In the genomic region with DNA sequence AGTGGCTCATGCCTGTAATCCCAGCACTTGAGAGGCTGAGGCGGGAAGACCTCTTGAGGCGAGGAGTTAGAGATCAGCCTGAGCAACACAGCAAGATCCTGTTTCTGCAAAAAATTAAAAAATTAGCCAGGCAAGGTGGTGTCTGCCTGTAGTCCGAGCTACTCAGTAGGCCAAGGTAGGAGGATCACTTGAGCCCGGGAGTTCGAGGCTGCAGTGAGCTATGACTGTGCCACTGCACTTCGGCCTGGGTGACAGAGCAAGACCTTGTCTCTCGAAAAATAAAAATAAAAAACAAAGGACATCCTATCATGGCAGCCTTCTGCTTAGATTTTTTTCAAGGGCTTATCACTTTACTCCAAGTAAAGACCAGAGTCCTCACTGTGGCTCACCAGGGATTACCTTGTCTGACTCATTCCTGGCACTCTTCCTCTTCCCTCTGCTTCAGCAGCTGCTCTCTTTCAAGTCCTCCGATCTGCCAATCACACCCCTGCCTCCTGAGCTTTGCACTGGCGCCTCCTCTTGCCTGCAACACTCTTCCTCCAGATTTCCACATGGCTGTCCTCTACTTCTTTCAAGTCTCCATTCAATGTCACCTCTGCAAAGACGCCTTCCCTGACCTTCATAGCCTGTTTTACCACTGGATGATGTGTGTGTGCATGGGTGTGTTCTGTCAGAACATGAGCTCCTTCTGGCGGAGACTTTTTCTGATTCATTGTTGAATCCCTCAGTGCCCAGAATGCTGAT, we compare ENCODE assay signal across 10 cellular contexts. TPM values are rescaled to one million over a fixed set of nuclear protein-coding genes. Genes with fewer than 3 reads are reported as not detected.
DNase-seq lines count a peak whose midpoint lies in the region; ATAC-seq, FAIRE-seq and TF ChIP-seq lines count a peak whose summit lies in the region.
"Had no signal": no experiment of that assay in that cellular context is flagged by ENCODE, and none has a peak within 500 bp of the region (broad histone marks: within the 10 kb centered on the region; RNA-seq: fewer than 3 reads in every experiment).

No MANE protein-coding gene starts in this region.

- H3K79me1 ChIP-seq in H1 (ENCODE audit: low read depth, low read length), result no peaks in the 10 kb centered on the region

- H3K27me3 ChIP-seq in H1 (replicated peaks in 1 of 4; ENCODE audit: control insufficient read depth in 3 of 4, extremely low read depth in 1 of 4, insufficient read depth in 3 of 4, low read length in 3 of 4), result no peaks in the 10 kb centered on the region
- no peaks in the 10 kb centered on the region for H3K27me3 ChIP-seq in osteoblast (ENCODE audit: insufficient read depth, low read length)
- H3K27me3 ChIP-seq in lower lobe of right lung (ENCODE audit: low read depth), result no peaks in the 10 kb centered on the region

- H3K4me3 ChIP-seq in GM12865 (ENCODE audit: low read depth, low read length) (no peak overlapping the region), H1 (ENCODE audit: extremely low read depth in 1 of 4, insufficient read depth in 2 of 4, low read depth in 3 of 4, low read length in 4 of 4) (no peak overlapping the region), osteoblast (ENCODE audit: insufficient read depth, low read length) (no peak overlapping the region), lower lobe of right lung (no peak overlapping the region)

- intact Hi-C loops in lower lobe of right lung (cut with DNase I), result no loop called here

- H3K56ac ChIP-seq in H1 (replicated peaks; ENCODE audit: insufficient read length, low read depth, low read length), result no peak overlapping the region

- H3K9me3 ChIP-seq in H1 (ENCODE audit: insufficient read depth in 2 of 2, low read depth in 1 of 2, low read length in 1 of 2) (no peaks in the 10 kb centered on the region), osteoblast (ENCODE audit: low read depth, low read length) (no peaks in the 10 kb centered on the region), lower lobe of right lung (no peaks in the 10 kb centered on the region)

- no peak for FAIRE-seq in H1 (lab: Jason Lieb, UNC)

- no peak overlapping the region for H2AK5ac ChIP-seq in H1 (ENCODE audit: low read depth, low read length)

- H2BK5ac ChIP-seq in H1 (ENCODE audit: low read depth, low read length), result no peak overlapping the region

- H2BK15ac ChIP-seq in H1 (ENCODE audit: low read length), result no peak overlapping the region

- H3K23ac ChIP-seq in H1 (ENCODE audit: insufficient read length), result no peak overlapping the region

- H2BK20ac ChIP-seq in H1 (ENCODE audit: low read length), result no peak overlapping the region

- TF ChIP-seq RAD21 in H1 (IDR thresholded peaks at IDR 0.05 in 1 of 2, conservative IDR thresholded peaks at IDR 0.05 in 1 of 2; ENCODE audit: low read depth in 2 of 2, low read length in 2 of 2), result peak; percentile 5 to 27; a peak in 2 of 4 replicates

- no peak overlapping the region for H2BK120ac ChIP-seq in H1 (replicated peaks; ENCODE audit: low read depth, low read length)

- TF ChIP-seq POLR2A in H1 (IDR thresholded peaks at IDR 0.05; ENCODE audit: control extremely low read depth in 1 of 2, low read depth in 2 of 2, low read length in 2 of 2), result no peak

- WGBS in H1 (ENCODE audit: extremely low coverage in 1 of 2, insufficient coverage in 1 of 2, insufficient read length in 1 of 2, insufficient replicate concordance in 2 of 2, low coverage in 1 of 2, low lambda C conversion rate in 2 of 2, missing lambda C conversion rate in 1 of 2), 2 experiments, result 87% methylated on average over 11 of the region's 11 CpGs; no CpG with 5 or more reads in 1 of the 2 experiments

- DNase-seq in GM12865 (ENCODE audit: low read depth) (peak; percentile 13), NCI-H82 treated with DMSO at 0.1 percent for 48 hours (lab: John Stamatoyannopoulos, UW; ENCODE audit: unreplicated experiment) (peak; percentile 8), H1 (ENCODE audit: low read depth in 1 of 2, low spot score in 2 of 2) (no peak), osteoblast (ENCODE audit: insufficient read length, low spot score, missing footprints) (peak; percentile 70), NK-92 (lab: John Stamatoyannopoulos, UW; ENCODE audit: unreplicated experiment) (no peak), lower lobe of right lung (no peak), GM10266 (ENCODE audit: extremely low spot score) (no peak)
- DNase-seq: RPMI8226; stimulated activated CD4-positive, alpha-beta T cell treated with anti-CD3 and anti-CD28 coated beads, Interleukin-2, amount 100 ng/mL, for 48 hours had no signal

- no peaks in the 10 kb centered on the region for H3K36me3 ChIP-seq in H1 (ENCODE audit: control insufficient read depth in 2 of 4, insufficient read depth in 4 of 4, low read length in 3 of 4)
- no peaks in the 10 kb centered on the region for H3K36me3 ChIP-seq in osteoblast (ENCODE audit: insufficient read depth, low read length)
- H3K36me3 ChIP-seq in lower lobe of right lung, result no peaks in the 10 kb centered on the region

- H4K91ac ChIP-seq in H1 (replicated peaks; ENCODE audit: insufficient read length, low read length), result no peak overlapping the region

- no peak for TF ChIP-seq CTCF in GM12865 (IDR thresholded peaks at IDR 0.05; ENCODE audit: insufficient read depth, low read depth, low read length, missing control alignments)
- peak in 1 of 3 experiments; percentile 4; a peak in 1 of 4 replicates for TF ChIP-seq CTCF in H1 (IDR thresholded peaks at IDR 0.05; ENCODE audit: control extremely low read depth in 1 of 3, insufficient read depth in 1 of 3, low read depth in 1 of 3, low read length in 3 of 3)
- peak; percentile 32 for TF ChIP-seq CTCF in osteoblast (IDR thresholded peaks at IDR 0.05; ENCODE audit: extremely low read depth, low read depth, low read length)
- TF ChIP-seq CTCF in lower lobe of right lung (IDR thresholded peaks at IDR 0.05), result no peak
- no peak for TF ChIP-seq CTCF in GM10266 (IDR thresholded peaks at IDR 0.05; ENCODE audit: control insufficient read depth, insufficient read depth, low read depth, missing control alignments)

- no peaks in the 10 kb centered on the region for H3K23me2 ChIP-seq in H1 (ENCODE audit: low read depth, low read length)

- no peak overlapping the region for H4K8ac ChIP-seq in H1 (ENCODE audit: extremely low read depth, insufficient read depth, low read length)

- H4K5ac ChIP-seq in H1 (ENCODE audit: insufficient read length, low read depth, low read length), result no peak overlapping the region

- POLR2A ChIA-PET in H1 (lab: Charles Lee; ENCODE audit: partially characterized antibody), result interaction anchor here (0.7 kb wide), 1 partner anchor 1521 kb away, joined by 3 read pairs; no protein-coding TSS in a partner anchor

- ATAC-seq in GM21423 (IDR thresholded peaks at IDR 0.05; ENCODE audit: unreplicated experiment), result no peak
- no peak for ATAC-seq in lower lobe of right lung

- H3K4me1 ChIP-seq in H1 (replicated peaks in 1 of 4; ENCODE audit: control insufficient read depth in 3 of 4, insufficient read depth in 4 of 4, low read length in 3 of 4), result peaks cover 0 to 2% (median 0%) of the 10 kb centered on the region in 4 experiments; a peak in 1 of 7 replicates
- H3K4me1 ChIP-seq in osteoblast (ENCODE audit: insufficient read depth, low read length), result peaks cover 20% of the 10 kb centered on the region
- H3K4me1 ChIP-seq in lower lobe of right lung, result no peaks in the 10 kb centered on the region

- H4K20me1 ChIP-seq in H1 (replicated peaks in 1 of 2; ENCODE audit: control insufficient read depth in 1 of 2, insufficient read depth in 2 of 2, low read length in 2 of 2) (no peaks in the 10 kb centered on the region), osteoblast (ENCODE audit: insufficient read depth, low read length) (no peaks in the 10 kb centered on the region)

- no peak overlapping the region for H3K14ac ChIP-seq in H1 (ENCODE audit: insufficient read length)

- H2BK12ac ChIP-seq in H1 (ENCODE audit: low read depth, low read length), result no peak overlapping the region

- no peak overlapping the region for H3K27ac ChIP-seq in H1 (ENCODE audit: low read depth, low read length)
- H3K27ac ChIP-seq in osteoblast (ENCODE audit: low read depth, low read length), result no peak overlapping the region
- H3K27ac ChIP-seq in lower lobe of right lung, result no peak overlapping the region

- no peak for TF ChIP-seq EP300 in H1 (IDR thresholded peaks at IDR 0.05; ENCODE audit: borderline replicate concordance in 1 of 2, low read depth in 2 of 2, low read length in 2 of 2)

- no peak overlapping the region for H3K18ac ChIP-seq in H1 (ENCODE audit: extremely low read depth, low read length)

- no peak overlapping the region for H3K9ac ChIP-seq in H1 (replicated peaks in 1 of 4; ENCODE audit: extremely low read depth in 1 of 4, low read depth in 3 of 4, low read length in 3 of 4)

- H3K4ac ChIP-seq in H1 (replicated peaks; ENCODE audit: insufficient read length, low read depth, low read length), result no peak overlapping the region

- CTCF ChIA-PET in H1 (lab: Charles Lee; ENCODE audit: partially characterized antibody), result interaction anchor here (0.5 to 2.1 kb wide), 7 partner anchors 9 to 137 kb away, joined by 3 to 7 read pairs (median 3); no protein-coding TSS in a partner anchor

- H3K79me2 ChIP-seq in H1 (ENCODE audit: control insufficient read depth in 1 of 2, insufficient read depth in 2 of 2, low read length in 2 of 2), result no peaks in the 10 kb centered on the region
- H3K79me2 ChIP-seq in osteoblast (ENCODE audit: insufficient read depth, low read length), result no peaks in the 10 kb centered on the region

- no peak overlapping the region for H3K4me2 ChIP-seq in H1 (ENCODE audit: insufficient read depth in 1 of 2, low read depth in 2 of 2, low read length in 2 of 2)
- peak overlapping the region; percentile 11 for H3K4me2 ChIP-seq in osteoblast (ENCODE audit: insufficient read depth, low read length)

- H2AFZ ChIP-seq in H1 (ENCODE audit: low read length), result no peak overlapping the region
- no peak overlapping the region for H2AFZ ChIP-seq in osteoblast (ENCODE audit: low read length)

TF ChIP-seq in H1, 55 proteins besides CTCF, POLR2A, EP300 and RAD21 (continues in another document):
- no peak for TF ChIP-seq KDM1A (IDR thresholded peaks at IDR 0.05; ENCODE audit: borderline replicate concordance, low read length)

RNA-seq across cellular contexts. Expression of gene PRTFDC1, which starts 7.7 kb away (rescaled TPM):
- 6.6 and 8.0 TPM in 2 replicates for total RNA-seq in H1 (2021; fragmentation: NEBNext Ultra II Directional; extraction: Animal tissue kit (Norgen Biotek cat#: 25700))
- 4.1 and 5.9 TPM in 2 replicates for polyA plus RNA-seq in H1 (2011; rRNA removed)
- polyA plus RNA-seq in H1 (2011; cell fraction: cytosol; rRNA removed), result 7.4 TPM
- polyA plus RNA-seq in H1 (2011; cell fraction: nucleus; rRNA removed), result 1.0 TPM
- 7.5 to 9.9 TPM (median 8.0 TPM) in 4 replicates for polyA plus RNA-seq in H1 (2012, experiment 1 of 2)
- polyA plus RNA-seq in H1 (2012, experiment 2 of 2), result 2.3 TPM
- 8.7 TPM for polyA plus RNA-seq in H1 (2013, experiment 1 of 2)
- polyA plus RNA-seq in H1 (2013, experiment 2 of 2), result 8.0 TPM
- polyA minus RNA-seq in H1 (2011; rRNA and poly(A)+ RNA removed), result 7.6 and 10.7 TPM in 2 replicates
- polyA minus RNA-seq in H1 (2011; cell fraction: cytosol; rRNA and poly(A)+ RNA removed), result 4.7 TPM
- polyA minus RNA-seq in H1 (2011; cell fraction: nucleus; rRNA and poly(A)+ RNA removed), result 5.7 TPM
- total RNA-seq in osteoblast, result 5.1 and 5.3 TPM in 2 replicates
- total RNA-seq in lower lobe of right lung, result 3.8 TPM

Comparison
In these comparisons a context has a peak if more than half of its experiments do, and no peak if none do; other contexts are left out.
1. DNase-seq: peak in GM12865 (single experiment), NCI-H82 treated with DMSO at 0.1 percent for 48 hours (single experiment) and osteoblast (single experiment); none in H1 (0 of 2), NK-92 (single experiment), lower lobe of right lung (single experiment) and GM10266 (single experiment).